ENCODE assay signal across 8 cellular contexts in the genomic region with DNA sequence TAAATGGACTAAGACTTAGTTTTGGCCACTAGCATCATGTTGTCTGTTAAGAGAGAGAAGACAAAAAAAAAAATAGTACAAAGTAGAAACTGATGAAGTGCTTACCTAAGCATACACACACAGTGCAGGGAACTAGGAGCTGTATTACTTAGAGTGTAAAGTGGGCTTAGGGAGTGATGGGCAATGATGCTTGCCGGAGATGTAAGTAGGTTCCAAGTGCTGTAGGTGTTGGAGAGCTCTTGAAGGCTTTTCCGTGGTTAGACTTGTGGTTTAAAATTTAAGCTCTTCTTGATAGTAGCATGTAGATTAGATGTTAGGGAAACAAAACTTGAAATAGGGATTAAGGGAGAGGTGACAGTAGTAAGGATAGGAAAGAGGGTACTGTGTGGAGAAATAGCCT. TPM values are rescaled to one million over a fixed set of nuclear protein-coding genes. Genes with fewer than 3 reads are reported as not detected.
A peak's percentile ranks its signal among the peaks of the same experiment; 100 is the strongest.
DNase-seq lines count a peak whose midpoint lies in the region; ATAC-seq lines count a peak whose summit lies in the region.

No MANE protein-coding gene starts in this region.

- DNase-seq in CD4-positive, alpha-beta memory T cell, result peak in 3 of 5 donors; percentile 8 to 12 (median 11)
- DNase-seq in KBM-7, result peak; percentile 56
- DNase-seq in activated CD4-positive, alpha-beta memory T cell treated with anti-CD3 and anti-CD28 coated beads for 36 hours, result no peak
- peak; percentile 40 for DNase-seq in superior temporal gyrus (ENCODE audit: extremely low spot score)
- no peak for DNase-seq in stimulated activated CD4-positive, alpha-beta T cell treated with anti-CD3 and anti-CD28 coated beads, Interleukin-4, amount 100 ng/mL, for 24 hours
- no peak for DNase-seq in NCI-H226

- no peak for ATAC-seq in GM18517 (IDR thresholded peaks at IDR 0.05; ENCODE audit: unreplicated experiment)

- no peak overlapping the region for H3K9ac ChIP-seq in iPS-15b (ENCODE audit: low read depth, low read length)

- H3K27me3 ChIP-seq in CD4-positive, alpha-beta memory T cell (ENCODE audit: insufficient read depth, low read length), result no peaks in the 10 kb centered on the region
- peaks cover 9% of the 10 kb centered on the region for H3K27me3 ChIP-seq in iPS-15b (ENCODE audit: control insufficient read depth, insufficient read depth, low read length)

- H3K27me3 Mint-ChIP-seq in CD4-positive, alpha-beta memory T cell, result no peaks in the 10 kb centered on the region
- no peaks in the 10 kb centered on the region for H3K27me3 Mint-ChIP-seq in activated CD4-positive, alpha-beta memory T cell treated with anti-CD3 and anti-CD28 coated beads for 36 hours

- POLR2A ChIA-PET in CD4-positive, alpha-beta memory T cell (lab: Charles Lee; ENCODE audit: partially characterized antibody), result interaction anchor here (0.8 to 4.8 kb wide), 6 partner anchors 40 to 165 kb away, joined by 4 to 81 read pairs (median 20); a partner anchor contains a TSS
- POLR2A ChIA-PET in activated CD4-positive, alpha-beta memory T cell treated with anti-CD3 and anti-CD28 coated beads for 36 hours (lab: Charles Lee), result interaction anchor here (1.0 to 1.3 kb wide), 5 partner anchors 37 to 164 kb away, joined by 3 to 13 read pairs (median 6); a partner anchor contains a TSS

- peak overlapping the region; percentile 9 to 99 (median 97) for H3K27ac Mint-ChIP-seq in CD4-positive, alpha-beta memory T cell
- H3K27ac Mint-ChIP-seq in activated CD4-positive, alpha-beta memory T cell treated with anti-CD3 and anti-CD28 coated beads for 36 hours, result peak overlapping the region; percentile 90

- CTCF ChIA-PET in CD4-positive, alpha-beta memory T cell (lab: Charles Lee; ENCODE audit: partially characterized antibody), result interaction anchor here (1.0 to 2.0 kb wide), 5 partner anchors 36 to 164 kb away, joined by 3 to 9 read pairs (median 3); a partner anchor contains a TSS
- CTCF ChIA-PET in activated CD4-positive, alpha-beta memory T cell treated with anti-CD3 and anti-CD28 coated beads for 36 hours (lab: Charles Lee), result interaction anchor here (0.8 to 1.8 kb wide), 3 partner anchors 27 to 98 kb away, joined by 3 to 9 read pairs (median 4); a partner anchor contains a TSS

- intact Hi-C loops in CD4-positive, alpha-beta memory T cell (cut with micrococcal nuclease), result loop anchor here (5.0 kb wide), 1 partner anchor 44 kb away; no protein-coding TSS in a partner anchor
- intact Hi-C loops in activated CD4-positive, alpha-beta memory T cell treated with anti-CD3 and anti-CD28 coated beads for 36 hours (cut with micrococcal nuclease), result loop anchor here (1.0 kb wide), 1 partner anchor 98 kb away; a partner anchor contains a TSS

- in situ Hi-C loops in KBM-7 (cut with MboI; ENCODE audit: low pct_unique_long_range_greater_than_20kb, low sequenced_read_pairs), result no loop called here

- H3K4me3 Mint-ChIP-seq in CD4-positive, alpha-beta memory T cell, result peak overlapping the region; percentile 77 to 98 (median 97)
- peak overlapping the region; percentile 84 for H3K4me3 Mint-ChIP-seq in activated CD4-positive, alpha-beta memory T cell treated with anti-CD3 and anti-CD28 coated beads for 36 hours

- H3K36me3 Mint-ChIP-seq in CD4-positive, alpha-beta memory T cell, result peaks cover 0 to 12% of the 10 kb centered on the region in 2 donors
- peaks cover 1% of the 10 kb centered on the region for H3K36me3 Mint-ChIP-seq in activated CD4-positive, alpha-beta memory T cell treated with anti-CD3 and anti-CD28 coated beads for 36 hours

- H3K4me1 ChIP-seq in CD4-positive, alpha-beta memory T cell (ENCODE audit: insufficient read depth, low read length), result peaks cover 50% of the 10 kb centered on the region
- no peaks in the 10 kb centered on the region for H3K4me1 ChIP-seq in iPS-15b (ENCODE audit: control insufficient read depth, insufficient read depth, low read length)

- peak overlapping the region; percentile 86 for H3K27ac ChIP-seq in CD4-positive, alpha-beta memory T cell (ENCODE audit: low read depth, low read length)

- no peaks in the 10 kb centered on the region for H3K9me3 ChIP-seq in CD4-positive, alpha-beta memory T cell (ENCODE audit: control insufficient read depth in 1 of 2, low read length in 2 of 2)
- H3K9me3 ChIP-seq in iPS-15b (ENCODE audit: control insufficient read depth, insufficient read depth, low read length), result peaks cover 4% of the 10 kb centered on the region

- H3K4me1 Mint-ChIP-seq in CD4-positive, alpha-beta memory T cell, result peaks cover 39 to 76% (median 57%) of the 10 kb centered on the region in 4 donors
- peaks cover 59% of the 10 kb centered on the region for H3K4me1 Mint-ChIP-seq in activated CD4-positive, alpha-beta memory T cell treated with anti-CD3 and anti-CD28 coated beads for 36 hours (ENCODE audit: low read depth)

- H3K9me3 Mint-ChIP-seq in CD4-positive, alpha-beta memory T cell, result no peaks in the 10 kb centered on the region
- no peaks in the 10 kb centered on the region for H3K9me3 Mint-ChIP-seq in activated CD4-positive, alpha-beta memory T cell treated with anti-CD3 and anti-CD28 coated beads for 36 hours

- H3K36me3 ChIP-seq in CD4-positive, alpha-beta memory T cell (ENCODE audit: insufficient read depth, low read length), result no peaks in the 10 kb centered on the region
- H3K36me3 ChIP-seq in iPS-15b (ENCODE audit: control insufficient read depth, insufficient read depth, low read length), result no peaks in the 10 kb centered on the region

- peak overlapping the region; percentile 25 to 94 for H3K4me3 ChIP-seq in CD4-positive, alpha-beta memory T cell (ENCODE audit: low read length in 2 of 2)
- peak overlapping the region; percentile 3 for H3K4me3 ChIP-seq in iPS-15b (ENCODE audit: low read depth, low read length)

RNA-seq across cellular contexts. Expression of a gene that starts 34.7 kb away (rescaled TPM):
- total RNA-seq in CD4-positive, alpha-beta memory T cell, result 10 to 100 TPM; 25.8 to 26.6 TPM
- 10 to 100 TPM; 19.0 to 26.7 TPM for polyA plus RNA-seq in CD4-positive, alpha-beta memory T cell
- total RNA-seq in activated CD4-positive, alpha-beta memory T cell treated with anti-CD3 and anti-CD28 coated beads for 36 hours, result 10 to 100 TPM; 23.8 to 24.1 TPM

Comparison
In these comparisons a context has a peak if more than half of its experiments do, and no peak if none do; other contexts are left out.
1. DNase-seq: peak in CD4-positive, alpha-beta memory T cell (3 of 5), KBM-7 (single experiment) and superior temporal gyrus (single experiment); none in activated CD4-positive, alpha-beta memory T cell treated with anti-CD3 and anti-CD28 coated beads for 36 hours (single experiment), stimulated activated CD4-positive, alpha-beta T cell treated with anti-CD3 and anti-CD28 coated beads, Interleukin-4, amount 100 ng/mL, for 24 hours (single experiment) and NCI-H226 (single experiment).